4 cellular contexts compared by ENCODE assay signal in the genomic region with DNA sequence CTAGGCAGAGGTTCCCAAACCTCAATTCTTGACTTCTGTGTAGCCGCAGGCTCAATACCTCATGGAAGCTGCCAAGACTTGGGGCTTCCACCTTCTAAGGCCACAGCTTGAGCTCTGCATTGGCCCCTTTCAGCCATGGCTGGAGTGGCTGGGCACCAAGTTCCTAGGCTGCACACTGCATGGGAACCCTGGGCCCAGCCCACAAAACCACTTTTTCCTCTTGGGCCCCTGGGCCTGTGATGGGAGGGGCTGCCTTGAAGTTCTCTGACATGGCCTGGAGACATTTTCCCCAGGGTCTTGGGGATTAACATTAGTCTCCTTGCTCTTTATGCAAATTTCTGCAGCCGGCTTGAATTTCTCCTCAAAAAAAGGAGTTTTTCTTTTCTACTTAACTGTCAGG. TPM values are rescaled to one million over a fixed set of nuclear protein-coding genes. Genes with fewer than 3 reads are reported as not detected.
"Had no signal": no experiment of that assay in that cellular context is flagged by ENCODE, and none has a peak within 500 bp of the region (broad histone marks: within the 10 kb centered on the region; RNA-seq: fewer than 3 reads in every experiment).

No MANE protein-coding gene starts in this region.

- DNase-seq: GDM1, GF-D8 had no signal

- H3K4me3 ChIP-seq: GM12878 had no signal

RNA-seq across cellular contexts. Expression of a gene that starts 35.0 kb away (rescaled TPM):
- total RNA-seq: G401 had no signal
